ENCODE assay signal across 8 cellular contexts in genomic region chr11:65422633-65423515, GRCh38. TPM values are rescaled to one million over a fixed set of nuclear protein-coding genes. Genes with fewer than 3 reads are reported as not detected.
A peak's percentile ranks its signal among the peaks of the same experiment; 100 is the strongest.
DNase-seq lines count a peak whose midpoint lies in the region; ATAC-seq and TF ChIP-seq lines count a peak whose summit lies in the region.

TSS of gene NEAT1 (plus strand) at chr11:65422798.

- H3K9ac ChIP-seq in IMR-90 (ENCODE audit: low read depth, low read length) (peak within 1 kb of the TSS; percentile 97), SK-N-SH (peak within 1 kb of the TSS; percentile 98)

- peak within 1 kb of the TSS; percentile 98 for H2BK5ac ChIP-seq in IMR-90 (ENCODE audit: low read depth, low read length, poor library complexity, severe bottlenecking)

- peaks cover 40% of the 10 kb centered on the region for H3K4me1 Mint-ChIP-seq in activated naive CD4-positive, alpha-beta T cell treated with anti-CD3 and anti-CD28 coated beads, Interleukin-2, amount 10 ng/mL, durations not matched to agents 7 days and 5 days

- CTCF ChIA-PET in IMR-90 (lab: Yijun Ruan, JAX), result no interaction called here
- CTCF ChIA-PET in SK-N-SH (lab: Yijun Ruan, JAX), result interaction anchor here (0.9 to 13.0 kb wide), 8 partner anchors 14 to 86 kb away, joined by 3 to 223 read pairs (median 4); partner anchors contain the start of gene MALAT1
- CTCF ChIA-PET in activated naive CD4-positive, alpha-beta T cell treated with anti-CD3 and anti-CD28 coated beads, Interleukin-2, amount 10 ng/mL, durations not matched to agents 7 days and 5 days (lab: Charles Lee), result interaction anchor here (1.0 to 6.3 kb wide), 4 partner anchors 46 to 82 kb away, joined by 3 to 53 read pairs (median 5); partner anchors contain the start of gene MALAT1

- H3K79me2 ChIP-seq in SK-N-SH (ENCODE audit: insufficient read depth), result peaks cover 96% of the 10 kb centered on the region

- 1% methylated on average over 21 of the region's 40 CpGs; no CpG with 5 or more reads in 1 of the 2 experiments for WGBS in IMR-90 (ENCODE audit: extremely low coverage in 2 of 2, insufficient read length in 1 of 2), 2 experiments
- under 1% methylated on average over 37 of the region's 40 CpGs for WGBS in SK-N-SH (ENCODE audit: low lambda C conversion rate)
- WGBS in gastroesophageal sphincter (ENCODE audit: low coverage in 1 of 2), 2 donors, result 0% methylated on average over 6 to 13 of the region's 40 CpGs

- H3K9me3 Mint-ChIP-seq in activated naive CD4-positive, alpha-beta T cell treated with anti-CD3 and anti-CD28 coated beads, Interleukin-2, amount 10 ng/mL, durations not matched to agents 7 days and 5 days, result no peaks in the 10 kb centered on the region

- peak within 1 kb of the TSS; percentile 99 for H4K91ac ChIP-seq in IMR-90 (ENCODE audit: insufficient read depth, low read depth, low read length)

- H3K27ac Mint-ChIP-seq in activated naive CD4-positive, alpha-beta T cell treated with anti-CD3 and anti-CD28 coated beads, Interleukin-2, amount 10 ng/mL, durations not matched to agents 7 days and 5 days, result peak within 1 kb of the TSS; percentile 97

- DNase-seq in EH (ENCODE audit: low read depth) (peak; percentile 97), IMR-90 (peak; percentile 92), SK-N-SH (peak; percentile 85), occipital lobe (lab: John Stamatoyannopoulos, UW) (peak; percentile 91), superior temporal gyrus (ENCODE audit: extremely low spot score) (peak; percentile 93)
- peak; percentile 96 for DNase-seq in activated naive CD4-positive, alpha-beta T cell treated with anti-CD3 and anti-CD28 coated beads, Interleukin-2, amount 10 ng/mL, durations not matched to agents 7 days and 5 days

- peak within 1 kb of the TSS; percentile 100 for H2AK9ac ChIP-seq in IMR-90 (replicated peaks; ENCODE audit: low read depth, low read length, poor library complexity)

- TF ChIP-seq CTCF in IMR-90 (conservative IDR thresholded peaks at IDR 0.05; ENCODE audit: low read depth, low read length) (no peak), SK-N-SH (IDR thresholded peaks at IDR 0.05) (no peak), gastroesophageal sphincter (IDR thresholded peaks at IDR 0.05) (peak in 1 of 4 experiments; percentile 3)

- peak within 1 kb of the TSS; percentile 100 for H3K4ac ChIP-seq in IMR-90 (ENCODE audit: low read depth, low read length)

- peaks cover 59% of the 10 kb centered on the region for H3K36me3 Mint-ChIP-seq in activated naive CD4-positive, alpha-beta T cell treated with anti-CD3 and anti-CD28 coated beads, Interleukin-2, amount 10 ng/mL, durations not matched to agents 7 days and 5 days

- H3K27me3 ChIP-seq in IMR-90 (ENCODE audit: control insufficient read depth, insufficient read depth, low read length) (no peaks in the 10 kb centered on the region), SK-N-SH (ENCODE audit: insufficient read depth) (no peaks in the 10 kb centered on the region), gastroesophageal sphincter (no peaks in the 10 kb centered on the region)

- H3K18ac ChIP-seq in IMR-90 (ENCODE audit: low read depth, low read length), result peak within 1 kb of the TSS; percentile 84

- no TSS peak for BruUV-seq in IMR-90 (replicated peaks; lab: Mats Ljungman, UMichigan)

- H3K9me2 ChIP-seq in SK-N-SH, result no peaks in the 10 kb centered on the region

- H3K9me3 ChIP-seq in IMR-90 (ENCODE audit: control insufficient read depth, insufficient read depth, low read length) (no peaks in the 10 kb centered on the region), SK-N-SH (no peaks in the 10 kb centered on the region), gastroesophageal sphincter (no peaks in the 10 kb centered on the region)

- H3K56ac ChIP-seq in IMR-90 (ENCODE audit: extremely low read depth, insufficient read depth, low read length), result peak within 1 kb of the TSS; percentile 99

- H3K36me3 ChIP-seq in IMR-90 (ENCODE audit: control insufficient read depth, insufficient read depth, low read length), result peaks cover 33% of the 10 kb centered on the region
- H3K36me3 ChIP-seq in SK-N-SH (replicated peaks in 1 of 2; ENCODE audit: control insufficient read depth in 1 of 2, insufficient read depth in 2 of 2, low read length in 1 of 2), result peaks cover 39 to 49% of the 10 kb centered on the region in 2 experiments
- peaks cover 0 to 28% of the 10 kb centered on the region in 2 donors for H3K36me3 ChIP-seq in gastroesophageal sphincter

- in situ Hi-C loops in IMR-90 (cut with MboI; ENCODE audit: low sequenced_read_pairs), result no loop called here

- H2AFZ ChIP-seq in IMR-90 (replicated peaks; ENCODE audit: low read length, poor library complexity), result peak within 1 kb of the TSS; percentile 92
- no peak within 1 kb of the TSS for H2AFZ ChIP-seq in SK-N-SH (ENCODE audit: low read depth)

- H3K9me1 ChIP-seq in IMR-90 (ENCODE audit: insufficient read depth, low read length), result no peaks in the 10 kb centered on the region

- H2AK5ac ChIP-seq in IMR-90 (ENCODE audit: low read depth, low read length), result peak within 1 kb of the TSS; percentile 99

- H3K4me1 ChIP-seq in IMR-90 (ENCODE audit: control insufficient read depth, insufficient read depth, low read length) (peaks cover 20% of the 10 kb centered on the region), SK-N-SH (ENCODE audit: control insufficient read depth in 1 of 2, insufficient read depth in 2 of 2, low read depth in 1 of 2, low read length in 1 of 2) (peaks cover 31 to 52% of the 10 kb centered on the region in 2 experiments), gastroesophageal sphincter (peaks cover 2 to 47% (median 14%) of the 10 kb centered on the region in 3 donors)

- H4K5ac ChIP-seq in IMR-90 (ENCODE audit: low read depth, low read length), result peak within 1 kb of the TSS; percentile 64

- H4K8ac ChIP-seq in IMR-90 (ENCODE audit: low read depth in 2 of 2, low read length in 2 of 2), result peak within 1 kb of the TSS; percentile 72 to 96

- intact Hi-C loops in IMR-90 (cut with micrococcal nuclease), result no loop called here

- H3K4me3 ChIP-seq in IMR-90 (ENCODE audit: insufficient read depth, low read depth, low read length), result peak within 1 kb of the TSS; percentile 92
- H3K4me3 ChIP-seq in SK-N-SH (ENCODE audit: low read depth in 2 of 2, low read length in 1 of 2), result peak within 1 kb of the TSS; percentile 77 to 83
- H3K4me3 ChIP-seq in gastroesophageal sphincter, result peak within 1 kb of the TSS; percentile 57 to 81

- TF ChIP-seq EP300 in SK-N-SH (IDR thresholded peaks at IDR 0.05; ENCODE audit: borderline replicate concordance in 1 of 2, low read depth in 1 of 2, low read length in 1 of 2) (peak in 1 of 2 experiments; percentile 35; a peak in 1 of 4 replicates), gastroesophageal sphincter (IDR thresholded peaks at IDR 0.05) (no peak)

- H3K79me1 ChIP-seq in IMR-90 (ENCODE audit: low read depth in 1 of 2, low read length in 2 of 2), result peaks cover 7 to 43% of the 10 kb centered on the region in 2 experiments; a peak in 2 of 4 replicates

- H2BK120ac ChIP-seq in IMR-90 (ENCODE audit: low read depth, low read length), result peak within 1 kb of the TSS; percentile 99

- H2BK15ac ChIP-seq in IMR-90 (ENCODE audit: low read depth, low read length), result peak within 1 kb of the TSS; percentile 75; the same call in 2 of the 3 replicates

- dilution Hi-C loops in IMR-90 (cut with HindIII; ENCODE audit: low sequenced_read_pairs, unreplicated experiment), result no loop called here

- peak within 1 kb of the TSS; percentile 98 for H3K27ac ChIP-seq in IMR-90 (ENCODE audit: insufficient read depth, low read length)
- peak within 1 kb of the TSS; percentile 100 for H3K27ac ChIP-seq in SK-N-SH (ENCODE audit: low read depth in 2 of 2, low read length in 1 of 2)
- peak within 1 kb of the TSS; percentile 97 to 100 (median 98) for H3K27ac ChIP-seq in gastroesophageal sphincter

- POLR2A ChIA-PET in IMR-90 (lab: Charles Lee; ENCODE audit: unreplicated experiment), result interaction anchor here (0.6 to 6.3 kb wide), 32 partner anchors 10 to 246 kb away, joined by 3 to 125 read pairs (median 4); partner anchors contain the start of genes FAM89B, FRMD8, MALAT1 and SCYL1
- POLR2A ChIA-PET in SK-N-SH (lab: Yijun Ruan, JAX), result interaction anchor here (0.6 to 17.2 kb wide), 25 partner anchors 8 to 184 kb away, joined by 3 to 1027 read pairs (median 6); partner anchors contain the start of genes FRMD8, MALAT1, SCYL1 and SLC25A45

- H3K27me3 Mint-ChIP-seq in activated naive CD4-positive, alpha-beta T cell treated with anti-CD3 and anti-CD28 coated beads, Interleukin-2, amount 10 ng/mL, durations not matched to agents 7 days and 5 days, result peaks cover 27% of the 10 kb centered on the region

- TF ChIP-seq POLR2A in IMR-90 (IDR thresholded peaks at IDR 0.05; ENCODE audit: low read depth, low read length), result peak; percentile 98
- TF ChIP-seq POLR2A in gastroesophageal sphincter (IDR thresholded peaks at IDR 0.05), result peak; percentile 100

- H3F3A ChIP-seq in SK-N-SH (replicated peaks; ENCODE audit: insufficient read depth), result peaks cover 77% of the 10 kb centered on the region

- peak within 1 kb of the TSS; percentile 99 for H3K23ac ChIP-seq in IMR-90 (ENCODE audit: low read depth, low read length)

- TF ChIP-seq RAD21 in IMR-90 (IDR thresholded peaks at IDR 0.05; ENCODE audit: low read length), result 0 out of 2 replicates have a peak, but pooled peaks have one; percentile 11
- TF ChIP-seq RAD21 in SK-N-SH (IDR thresholded peaks at IDR 0.05; ENCODE audit: low read length), result no peak

- peak within 1 kb of the TSS; percentile 99 for H2BK20ac ChIP-seq in IMR-90 (ENCODE audit: low read depth, low read length)

- H3K14ac ChIP-seq in IMR-90 (replicated peaks; ENCODE audit: low read depth, low read length), result peak within 1 kb of the TSS; percentile 100

- ATAC-seq in IMR-90 (ENCODE audit: low read depth) (peak; percentile 22), gastroesophageal sphincter (peak; percentile 31), HG02981 (IDR thresholded peaks at IDR 0.05; ENCODE audit: unreplicated experiment) (no peak)

- H4K20me1 ChIP-seq in IMR-90 (ENCODE audit: insufficient read depth, low read length) (peaks cover 58% of the 10 kb centered on the region), SK-N-SH (ENCODE audit: insufficient read depth) (peaks cover 52% of the 10 kb centered on the region)

- peak within 1 kb of the TSS; percentile 87 for H3K4me3 Mint-ChIP-seq in activated naive CD4-positive, alpha-beta T cell treated with anti-CD3 and anti-CD28 coated beads, Interleukin-2, amount 10 ng/mL, durations not matched to agents 7 days and 5 days

- peak within 1 kb of the TSS; percentile 80 for H3K4me2 ChIP-seq in IMR-90 (ENCODE audit: low read depth, low read length)
- H3K4me2 ChIP-seq in SK-N-SH, result peak within 1 kb of the TSS; percentile 94

TF ChIP-seq in IMR-90, 13 proteins besides CTCF, POLR2A, EP300 and RAD21 (continues in another document):
- TF ChIP-seq BHLHE40 (IDR thresholded peaks at IDR 0.05; ENCODE audit: low read depth, low read length), result peak; percentile 70

RNA-seq across cellular contexts. Expression of gene NEAT1, which starts in this region (rescaled TPM):
- total RNA-seq in IMR-90 (2012; rRNA removed) (30.1 and 38.0 TPM in 2 replicates), gastroesophageal sphincter (100 to 1,000 TPM in 2 of 4 donors, 10 to 100 TPM in 2; 21.0 to 341 (median 183) TPM), occipital lobe (3.6 TPM)
- polyA plus RNA-seq in IMR-90 (2012; rRNA removed) (56.3 and 114 TPM in 2 replicates), SK-N-SH (2012; rRNA removed) (435 and 479 TPM in 2 replicates)
- 12.5 and 21.1 TPM in 2 replicates for polyA plus RNA-seq in IMR-90 (2012; cell fraction: cytosol; rRNA removed)
- 237 and 1,050 TPM in 2 replicates for polyA plus RNA-seq in IMR-90 (2012; cell fraction: nucleus; rRNA removed; ENCODE audit: low replicate concordance)
- polyA plus RNA-seq in SK-N-SH (2012; cell fraction: cytosol; rRNA removed), result 93.7 and 99.2 TPM in 2 replicates
- polyA plus RNA-seq in SK-N-SH (2012; cell fraction: nucleus; rRNA removed), result 3,897 and 4,476 TPM in 2 replicates
